ENCODE assay signal across 8 cellular contexts in genomic region chr12:107402041-107403022, GRCh38.
DNase-seq lines count a peak whose midpoint lies in the region; ATAC-seq and TF ChIP-seq lines count a peak whose summit lies in the region.

No MANE protein-coding gene starts in this region.

- no peaks in the 10 kb centered on the region for H3K9me3 ChIP-seq in BLaER1 treated with 17β-estradiol and CSF1 and Interleukin-3, amounts not matched to agents 10 nM and 100 nM (replicated peaks in 1 of 11)
- H3K9me3 ChIP-seq in GM23248 (ENCODE audit: low read depth) (no peaks in the 10 kb centered on the region), upper lobe of right lung (no peaks in the 10 kb centered on the region), tibial artery (no peaks in the 10 kb centered on the region)
- H3K9me3 ChIP-seq in effector memory CD4-positive, alpha-beta T cell (ENCODE audit: control insufficient read depth, low read length) = no peaks in the 10 kb centered on the region

- no peak overlapping the region for H2AFZ ChIP-seq in GM23248

- intact Hi-C loops in upper lobe of right lung (cut with DNase I) = no loop called here
- intact Hi-C loops in tibial artery (cut with DNase I; ENCODE audit: low total_unique reads) = no loop called here

- peak overlapping the region in 8 of 11 experiments; percentile 46 to 78 (median 66); a peak in 12 of 22 replicates for H3K27ac ChIP-seq in BLaER1 treated with 17β-estradiol and CSF1 and Interleukin-3, amounts not matched to agents 10 nM and 100 nM
- no peak overlapping the region for H3K27ac ChIP-seq in GM23248
- H3K27ac ChIP-seq in effector memory CD4-positive, alpha-beta T cell (ENCODE audit: insufficient read depth, low read length, poor library complexity, severe bottlenecking) = peak overlapping the region; percentile 0
- no peak overlapping the region for H3K27ac ChIP-seq in upper lobe of right lung
- H3K27ac ChIP-seq in tibial artery = no peak overlapping the region

- 0 out of 22 replicates have a peak, but pooled peaks cover 0 to 6% (median 0%) of the 10 kb centered on the region in 11 experiments for H3K36me3 ChIP-seq in BLaER1 treated with 17β-estradiol and CSF1 and Interleukin-3, amounts not matched to agents 10 nM and 100 nM
- H3K36me3 ChIP-seq in GM23248 (ENCODE audit: low read depth) (no peaks in the 10 kb centered on the region), upper lobe of right lung (no peaks in the 10 kb centered on the region), tibial artery (no peaks in the 10 kb centered on the region)
- no peaks in the 10 kb centered on the region for H3K36me3 ChIP-seq in effector memory CD4-positive, alpha-beta T cell (ENCODE audit: control insufficient read depth, insufficient read depth, low read length)

- no peaks in the 10 kb centered on the region for H3K27me3 Mint-ChIP-seq in activated CD4-positive, alpha-beta memory T cell treated with anti-CD3 and anti-CD28 coated beads, Interleukin-2, amount 10 ng/mL, durations not matched to agents 7 days and 5 days
- no peaks in the 10 kb centered on the region for H3K27me3 Mint-ChIP-seq in neural crest cell (ENCODE audit: low read depth)

- H3K27me3 ChIP-seq in BLaER1 treated with 17β-estradiol and CSF1 and Interleukin-3, amounts not matched to agents 10 nM and 100 nM = no peaks in the 10 kb centered on the region
- H3K27me3 ChIP-seq in GM23248 (replicated peaks; ENCODE audit: insufficient read depth) (no peaks in the 10 kb centered on the region), upper lobe of right lung (no peaks in the 10 kb centered on the region), tibial artery (peaks cover 0 to 19% of the 10 kb centered on the region in 2 donors)
- no peaks in the 10 kb centered on the region for H3K27me3 ChIP-seq in effector memory CD4-positive, alpha-beta T cell (replicated peaks; ENCODE audit: control insufficient read depth, insufficient read depth, low read length, poor library complexity, severe bottlenecking)

- DNase-seq in GM23248 (peak; percentile 78), NCI-H748 (lab: John Stamatoyannopoulos, UW; ENCODE audit: unreplicated experiment) (peak; percentile 85), neural crest cell (ENCODE audit: low read depth, low spot score) (peak; percentile 42), upper lobe of right lung (no peak), tibial artery (no peak)
- DNase-seq in activated CD4-positive, alpha-beta memory T cell treated with anti-CD3 and anti-CD28 coated beads, Interleukin-2, amount 10 ng/mL, durations not matched to agents 7 days and 5 days = peak; percentile 68
- DNase-seq in effector memory CD4-positive, alpha-beta T cell = peak; percentile 17 to 28 (median 22)

- in situ Hi-C loops in GM23248 (cut with MboI) = loop anchor here (10.0 kb wide), 2 partner anchors 202 to 268 kb away; no protein-coding TSS in a partner anchor

- TF ChIP-seq CTCF in neural crest cell (conservative IDR thresholded peaks at IDR 0.05) (peak; percentile 71), upper lobe of right lung (IDR thresholded peaks at IDR 0.05) (peak; percentile 43), tibial artery (IDR thresholded peaks at IDR 0.05) (peak in 1 of 2 experiments; percentile 13)

- POLR2A ChIA-PET in activated CD4-positive, alpha-beta memory T cell treated with anti-CD3 and anti-CD28 coated beads, Interleukin-2, amount 10 ng/mL, durations not matched to agents 7 days and 5 days (lab: Charles Lee) = interaction anchor here (0.8 to 2.7 kb wide), 6 partner anchors 29 to 84 kb away, joined by 3 to 20 read pairs (median 4); a partner anchor contains a TSS

- 76 to 82% methylated on average over 5 of the region's 5 CpGs for WGBS in GM23248 (ENCODE audit: low coverage in 1 of 2, low lambda C conversion rate in 2 of 2, missing lambda C conversion rate in 2 of 2), 2 experiments

- peaks cover 5% of the 10 kb centered on the region; the same call in 1 of the 2 replicates for H3F3A ChIP-seq in GM23248 (ENCODE audit: insufficient read depth)

- peaks cover 0 to 23% (median 5%) of the 10 kb centered on the region in 11 experiments; a peak in 8 of 22 replicates for H4K20me1 ChIP-seq in BLaER1 treated with 17β-estradiol and CSF1 and Interleukin-3, amounts not matched to agents 10 nM and 100 nM
- no peaks in the 10 kb centered on the region for H4K20me1 ChIP-seq in GM23248 (ENCODE audit: insufficient read depth)

- no peaks in the 10 kb centered on the region for H3K79me2 ChIP-seq in GM23248 (ENCODE audit: insufficient read depth)

- H3K4me2 ChIP-seq in BLaER1 treated with 17β-estradiol and CSF1 and Interleukin-3, amounts not matched to agents 10 nM and 100 nM = peak overlapping the region in 6 of 11 experiments; percentile 63 to 92 (median 72); a peak in 11 of 22 replicates
- no peak overlapping the region for H3K4me2 ChIP-seq in GM23248 (ENCODE audit: unreplicated experiment)

- H3K9me3 Mint-ChIP-seq in activated CD4-positive, alpha-beta memory T cell treated with anti-CD3 and anti-CD28 coated beads, Interleukin-2, amount 10 ng/mL, durations not matched to agents 7 days and 5 days = no peaks in the 10 kb centered on the region
- H3K9me3 Mint-ChIP-seq in neural crest cell = no peaks in the 10 kb centered on the region

- no peak overlapping the region; a peak in 2 of 22 replicates for H3K9ac ChIP-seq in BLaER1 treated with 17β-estradiol and CSF1 and Interleukin-3, amounts not matched to agents 10 nM and 100 nM
- H3K9ac ChIP-seq in GM23248 = no peak overlapping the region

- no peak overlapping the region for H3K4me3 ChIP-seq in BLaER1 treated with 17β-estradiol and CSF1 and Interleukin-3, amounts not matched to agents 10 nM and 100 nM
- H3K4me3 ChIP-seq in GM23248 = no peak overlapping the region
- H3K4me3 ChIP-seq in effector memory CD4-positive, alpha-beta T cell (ENCODE audit: insufficient read depth, low read depth, low read length, poor library complexity, severe bottlenecking) = no peak overlapping the region
- no peak overlapping the region for H3K4me3 ChIP-seq in upper lobe of right lung
- H3K4me3 ChIP-seq in tibial artery = no peak overlapping the region

- H3K4me3 Mint-ChIP-seq in activated CD4-positive, alpha-beta memory T cell treated with anti-CD3 and anti-CD28 coated beads, Interleukin-2, amount 10 ng/mL, durations not matched to agents 7 days and 5 days = no peak overlapping the region
- no peak overlapping the region for H3K4me3 Mint-ChIP-seq in neural crest cell

- peaks cover 19% of the 10 kb centered on the region for H3K4me1 Mint-ChIP-seq in activated CD4-positive, alpha-beta memory T cell treated with anti-CD3 and anti-CD28 coated beads, Interleukin-2, amount 10 ng/mL, durations not matched to agents 7 days and 5 days
- peaks cover 37% of the 10 kb centered on the region for H3K4me1 Mint-ChIP-seq in neural crest cell

- H3K4me1 ChIP-seq in BLaER1 treated with 17β-estradiol and CSF1 and Interleukin-3, amounts not matched to agents 10 nM and 100 nM = peaks cover 0 to 67% (median 26%) of the 10 kb centered on the region in 10 experiments; a peak in 17 of 20 replicates
- H3K4me1 ChIP-seq in GM23248 (ENCODE audit: insufficient read depth) (peaks cover 8% of the 10 kb centered on the region), upper lobe of right lung (no peaks in the 10 kb centered on the region), tibial artery (no peaks in the 10 kb centered on the region)
- H3K4me1 ChIP-seq in effector memory CD4-positive, alpha-beta T cell (ENCODE audit: control insufficient read depth, insufficient read depth, low read length, poor library complexity, severe bottlenecking) = no peaks in the 10 kb centered on the region

- CTCF ChIA-PET in activated CD4-positive, alpha-beta memory T cell treated with anti-CD3 and anti-CD28 coated beads, Interleukin-2, amount 10 ng/mL, durations not matched to agents 7 days and 5 days (lab: Charles Lee) = interaction anchor here (0.8 to 5.7 kb wide), 25 partner anchors 13 to 288 kb away, joined by 3 to 53 read pairs (median 6); a partner anchor contains a TSS

- peaks cover 2% of the 10 kb centered on the region for H3K36me3 Mint-ChIP-seq in activated CD4-positive, alpha-beta memory T cell treated with anti-CD3 and anti-CD28 coated beads, Interleukin-2, amount 10 ng/mL, durations not matched to agents 7 days and 5 days (ENCODE audit: low read depth)
- no peaks in the 10 kb centered on the region for H3K36me3 Mint-ChIP-seq in neural crest cell (ENCODE audit: low read depth)

- H3K9me2 ChIP-seq in GM23248 (ENCODE audit: insufficient read depth) = no peaks in the 10 kb centered on the region

- peak overlapping the region; percentile 44 for H3K27ac Mint-ChIP-seq in activated CD4-positive, alpha-beta memory T cell treated with anti-CD3 and anti-CD28 coated beads, Interleukin-2, amount 10 ng/mL, durations not matched to agents 7 days and 5 days
- H3K27ac Mint-ChIP-seq in neural crest cell (ENCODE audit: unreplicated experiment) = peak overlapping the region; percentile 30

- peak; percentile 60 for ATAC-seq in upper lobe of right lung

Comparison
In these comparisons a context has a peak if more than half of its experiments do, and no peak if none do; other contexts are left out.
1. H3K27ac ChIP-seq: peak in BLaER1 treated with 17β-estradiol and CSF1 and Interleukin-3, amounts not matched to agents 10 nM and 100 nM (8 of 11) and effector memory CD4-positive, alpha-beta T cell (single experiment); none in GM23248 (single experiment), upper lobe of right lung (single experiment) and tibial artery (0 of 2).
2. DNase-seq: peak in GM23248 (single experiment), NCI-H748 (single experiment), activated CD4-positive, alpha-beta memory T cell treated with anti-CD3 and anti-CD28 coated beads, Interleukin-2, amount 10 ng/mL, durations not matched to agents 7 days and 5 days (single experiment), effector memory CD4-positive, alpha-beta T cell (3 of 3) and neural crest cell (single experiment); none in upper lobe of right lung (single experiment) and tibial artery (0 of 2).